Comparison of ENCODE assay signal across 1 cellular context in genomic region chr16:87264634-87265033, GRCh38.
TF ChIP-seq lines count a peak whose summit lies in the region.

No MANE protein-coding gene starts in this region.

TF ChIP-seq in IMR-90, 13 proteins besides CTCF, POLR2A, EP300 and RAD21:
- no peak for TF ChIP-seq BHLHE40 (IDR thresholded peaks at IDR 0.05; ENCODE audit: low read depth, low read length)
- TF ChIP-seq, protein P1, sequence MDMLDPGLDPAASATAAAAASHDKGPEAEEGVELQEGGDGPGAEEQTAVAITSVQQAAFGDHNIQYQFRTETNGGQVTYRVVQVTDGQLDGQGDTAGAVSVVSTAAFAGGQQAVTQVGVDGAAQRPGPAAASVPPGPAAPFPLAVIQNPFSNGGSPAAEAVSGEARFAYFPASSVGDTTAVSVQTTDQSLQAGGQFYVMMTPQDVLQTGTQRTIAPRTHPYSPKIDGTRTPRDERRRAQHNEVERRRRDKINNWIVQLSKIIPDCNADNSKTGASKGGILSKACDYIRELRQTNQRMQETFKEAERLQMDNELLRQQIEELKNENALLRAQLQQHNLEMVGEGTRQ (IDR thresholded peaks at IDR 0.05; ENCODE audit: low read depth, low read length), result no peak
- TF ChIP-seq SMC3 (IDR thresholded peaks at IDR 0.05; ENCODE audit: low read depth, low read length), result no peak
- TF ChIP-seq MAZ (IDR thresholded peaks at IDR 0.05; ENCODE audit: borderline replicate concordance, low read depth, low read length), result no peak
- no peak for TF ChIP-seq MXI1 (IDR thresholded peaks at IDR 0.05; ENCODE audit: borderline replicate concordance, low read depth, low read length)
- no peak for TF ChIP-seq RFX5 (IDR thresholded peaks at IDR 0.05; ENCODE audit: low read depth, low read length)
- no peak for TF ChIP-seq MAFK (IDR thresholded peaks at IDR 0.05; ENCODE audit: low read depth, low read length)
- TF ChIP-seq CHD1 (IDR thresholded peaks at IDR 0.05; ENCODE audit: low read depth, low read length), result no peak
- TF ChIP-seq NFE2L2 (IDR thresholded peaks at IDR 0.05; ENCODE audit: low read depth, low read length), result no peak
- TF ChIP-seq ELK1 (IDR thresholded peaks at IDR 0.05; ENCODE audit: borderline replicate concordance, low read depth, low read length), result no peak
- no peak for TF ChIP-seq FOS (IDR thresholded peaks at IDR 0.05; ENCODE audit: low read depth, low read length)
